Comparison of ENCODE assay signal across 16 cellular contexts in genomic region chr5:132460835-132461230, GRCh38. TPM values are rescaled to one million over a fixed set of nuclear protein-coding genes. Genes with fewer than 3 reads are reported as not detected.
DNase-seq lines count a peak whose midpoint lies in the region; ATAC-seq and TF ChIP-seq lines count a peak whose summit lies in the region.
"Had no signal": no experiment of that assay in that cellular context is flagged by ENCODE, and none has a peak within 500 bp of the region (broad histone marks: within the 10 kb centered on the region; RNA-seq: fewer than 3 reads in every experiment).

No MANE protein-coding gene starts in this region.

- ATAC-seq in heart right ventricle (no peak), left cardiac atrium (no peak), T-cell (replicated peaks in 1 of 4) (no peak), right lobe of liver (no peak), HG02981 (IDR thresholded peaks at IDR 0.05; ENCODE audit: unreplicated experiment) (no peak)
- ATAC-seq: Panc1 had no signal

- H3K9me3 ChIP-seq in heart right ventricle (no peaks in the 10 kb centered on the region), right lobe of liver (no peaks in the 10 kb centered on the region), stomach (no peaks in the 10 kb centered on the region)
- H3K9me3 ChIP-seq: prostate gland, thoracic aorta had no signal

- H3K36me3 ChIP-seq in heart right ventricle (peaks cover 0 to 35% (median 0%) of the 10 kb centered on the region in 9 donors), right lobe of liver (no peaks in the 10 kb centered on the region), stomach (peaks cover 0 to 4% (median 2%) of the 10 kb centered on the region in 4 donors)
- H3K36me3 ChIP-seq: prostate gland, thoracic aorta had no signal

- WGBS in heart right ventricle, 2 donors: 71 to 83% methylated on average over 4 of the region's 4 CpGs
- WGBS in right lobe of liver (ENCODE audit: insufficient coverage, low coverage, low lambda C conversion rate, missing lambda C conversion rate): 54% methylated on average over 3 of the region's 4 CpGs
- 54 to 83% (median 60%) methylated on average over 4 of the region's 4 CpGs for WGBS in stomach, 5 donors

- peaks cover 93 to 99% (median 99%) of the 10 kb centered on the region in 3 donors for H3K4me1 Mint-ChIP-seq in T-cell

- H3K36me3 Mint-ChIP-seq in T-cell: peaks cover 20% of the 10 kb centered on the region

- no peaks in the 10 kb centered on the region for H3K27me3 ChIP-seq in heart right ventricle
- no peaks in the 10 kb centered on the region for H3K27me3 ChIP-seq in right lobe of liver
- H3K27me3 ChIP-seq in stomach: no peaks in the 10 kb centered on the region

- TF ChIP-seq POLR2A in right lobe of liver (IDR thresholded peaks at IDR 0.05) (no peak), stomach (IDR thresholded peaks at IDR 0.05) (no peak)

- peak overlapping the region in 2 of 3 donors; percentile 13 to 38 for H3K4me3 Mint-ChIP-seq in T-cell
- H3K4me3 Mint-ChIP-seq: H9 had no signal

- H3K27ac Mint-ChIP-seq in T-cell: peak overlapping the region; percentile 100

- H3K27me3 Mint-ChIP-seq in T-cell: no peaks in the 10 kb centered on the region

- H3K4me3 ChIP-seq in heart right ventricle (no peak overlapping the region), right lobe of liver (no peak overlapping the region), stomach (no peak overlapping the region)
- H3K4me3 ChIP-seq: prostate gland, thoracic aorta had no signal

- H3K9me3 Mint-ChIP-seq in T-cell: no peaks in the 10 kb centered on the region
- H3K9me3 Mint-ChIP-seq: H9 had no signal

- DNase-seq in heart right ventricle (no peak), left cardiac atrium (no peak), T-cell (no peak), right lobe of liver (no peak), stomach (no peak), EL (no peak), SW 1271 (lab: John Stamatoyannopoulos, UW) (no peak)
- DNase-seq: activated CD8-positive, alpha-beta memory T cell treated with anti-CD3 and anti-CD28 coated beads for 24 hours; glutamatergic neuron; H9; NCI-H146; NCI-H526 had no signal

- H3K4me1 ChIP-seq in heart right ventricle (peaks cover 10 to 100% (median 81%) of the 10 kb centered on the region in 9 donors), right lobe of liver (peaks cover 0 to 97% (median 57%) of the 10 kb centered on the region in 4 donors), stomach (peaks cover 73 to 100% (median 88%) of the 10 kb centered on the region in 4 donors)

- POLR2A ChIA-PET in T-cell (lab: Charles Lee): interaction anchor here in 1 of 2 donors (1.0 kb wide), 1 partner anchor 25 kb away, joined by 3 read pairs; no protein-coding TSS in a partner anchor

- no peak for TF ChIP-seq EP300 in stomach (IDR thresholded peaks at IDR 0.05)

- H3K27ac ChIP-seq in heart right ventricle: peak overlapping the region in 6 of 10 donors; percentile 10 to 96 (median 37)
- peak overlapping the region in 2 of 3 donors; percentile 8 to 92 for H3K27ac ChIP-seq in right lobe of liver
- peak overlapping the region in 3 of 5 donors; percentile 15 to 88 (median 85) for H3K27ac ChIP-seq in stomach
- H3K27ac ChIP-seq: prostate gland, thoracic aorta had no signal

- TF ChIP-seq CTCF in heart right ventricle (IDR thresholded peaks at IDR 0.05) (no peak), right lobe of liver (IDR thresholded peaks at IDR 0.05) (no peak), stomach (IDR thresholded peaks at IDR 0.05) (no peak)

- intact Hi-C loops in heart right ventricle (cut with DNase I) (no loop called here), left cardiac atrium (cut with DNase I) (no loop called here), right lobe of liver (cut with DNase I) (loop anchor here in 1 of 2 donors (10.0 kb wide), 1 partner anchor 46 kb away; no protein-coding TSS in a partner anchor), stomach (cut with DNase I; ENCODE audit: low total_unique reads) (no loop called here)

- CTCF ChIA-PET in T-cell (lab: Charles Lee): no interaction called here

RNA-seq across cellular contexts. Expression of gene IRF1, which starts 29.7 kb away (rescaled TPM):
- total RNA-seq in heart right ventricle (100 to 1,000 TPM in 1 of 10 donors, 10 to 100 TPM in 8, 1 to 10 TPM in 1; 9.5 to 146 (median 19.2) TPM), left cardiac atrium (10 to 100 TPM; 11.8 to 21.4 TPM), T-cell (100 to 1,000 TPM; 167 to 859 (median 252) TPM), right lobe of liver (10 to 100 TPM; 23.9 to 38.3 (median 30.2) TPM), stomach (100 to 1,000 TPM in 2 of 5 donors, 10 to 100 TPM in 3; 18.0 to 256 (median 91.5) TPM)
- polyA plus RNA-seq in heart right ventricle (10 to 100 TPM in 1 of 2 donors, 1 to 10 TPM in 1; 8.6 to 13.7 TPM), stomach (10 to 100 TPM; 17.1 to 80.2 (median 49.1) TPM)
